In the genomic region with DNA sequence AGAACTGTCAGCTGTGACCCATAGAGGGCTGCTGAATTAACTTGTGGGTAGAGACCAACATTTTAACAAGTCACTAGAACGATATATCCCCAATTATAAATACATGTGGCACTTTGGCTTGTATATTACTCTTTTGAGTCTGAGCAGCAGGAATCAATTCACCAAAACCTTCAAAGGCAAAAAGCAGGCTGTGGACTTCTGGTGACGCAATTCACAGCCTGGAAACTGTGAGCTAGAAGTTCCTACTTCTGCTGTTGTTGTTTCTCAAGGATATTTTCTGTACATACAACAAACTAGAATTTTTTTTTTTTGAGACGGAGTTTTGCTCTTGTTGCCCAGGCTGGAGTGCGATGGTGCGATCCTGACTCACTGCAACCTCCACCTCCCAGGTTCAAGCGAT, we compare ENCODE assay signal across 25 cellular contexts. TPM values are rescaled to one million over a fixed set of nuclear protein-coding genes. Genes with fewer than 3 reads are reported as not detected.
A peak's percentile ranks its signal among the peaks of the same experiment; 100 is the strongest.
DNase-seq lines count a peak whose midpoint lies in the region; ATAC-seq and TF ChIP-seq lines count a peak whose summit lies in the region.
"Had no signal": no experiment of that assay in that cellular context is flagged by ENCODE, and none has a peak within 500 bp of the region (broad histone marks: within the 10 kb centered on the region; RNA-seq: fewer than 3 reads in every experiment).

No MANE protein-coding gene starts in this region.

- H3K27me3 Mint-ChIP-seq in dendritic cell treated with granulocyte-macrophage colony-stimulating factor and Interleukin-4, amounts not matched to agents 40 ng/mL and 50 ng/mL, for 4 days = no peaks in the 10 kb centered on the region
- H3K27me3 Mint-ChIP-seq: B cell; central memory CD8-positive, alpha-beta T cell; type B pancreatic cell had no signal

- DNase-seq in DMS 273 (lab: John Stamatoyannopoulos, UW; ENCODE audit: unreplicated experiment) (peak; percentile 19), DMS 273 treated with DMSO at 0.1 percent for 48 hours (lab: John Stamatoyannopoulos, UW) (no peak), MV-4-11 (lab: John Stamatoyannopoulos, UW) (peak; percentile 56), spleen (no peak), cerebellar nuclear complex (lab: John Stamatoyannopoulos, UW) (no peak)
- DNase-seq: activated CD8-positive, alpha-beta memory T cell treated with anti-CD3 and anti-CD28 coated beads, Interleukin-2, amount 50 U/mL, for 4 hours; activated gamma-delta T cell treated with Interleukin-2 at 50 U/mL for 16 hours; effector CD8-positive, alpha-beta T cell; HCEC 1CT; heart left ventricle; left ventricle myocardium superior; NCI-H1436 treated with DMSO at 0.1 percent for 48 hours; NCI-H2171; NCI-H69; OCI-M1; Right ventricle myocardium superior; stimulated activated CD4-positive, alpha-beta T cell treated with anti-CD3 and anti-CD28 coated beads, Interleukin-4, amount 100 ng/mL, for 24 hours had no signal

- H3K27ac Mint-ChIP-seq in dendritic cell treated with granulocyte-macrophage colony-stimulating factor and Interleukin-4, amounts not matched to agents 40 ng/mL and 50 ng/mL, for 4 days = peak overlapping the region; percentile 74
- H3K27ac Mint-ChIP-seq: B cell had no signal

- TF ChIP-seq CTCF in neutrophil (IDR thresholded peaks at IDR 0.05) (no peak), spleen (IDR thresholded peaks at IDR 0.05 in 8 of 11, conservative IDR thresholded peaks at IDR 0.05 in 3 of 11) (no peak)

- H3K4me3 Mint-ChIP-seq in dendritic cell treated with granulocyte-macrophage colony-stimulating factor and Interleukin-4, amounts not matched to agents 40 ng/mL and 50 ng/mL, for 4 days = no peak overlapping the region
- H3K4me3 Mint-ChIP-seq: B cell; central memory CD8-positive, alpha-beta T cell; type B pancreatic cell had no signal

- ATAC-seq in HG03439 (IDR thresholded peaks at IDR 0.05; ENCODE audit: unreplicated experiment) = no peak
- ATAC-seq: heart left ventricle, left ventricle myocardium superior had no signal

- H3K27me3 ChIP-seq in neutrophil (no peaks in the 10 kb centered on the region), spleen (replicated peaks in 1 of 7) (no peaks in the 10 kb centered on the region)
- H3K27me3 ChIP-seq: ascending aorta, heart left ventricle had no signal

- peaks cover 11% of the 10 kb centered on the region in 2 experiments for H3K4me1 ChIP-seq in neutrophil (ENCODE audit: control insufficient read depth in 1 of 2, insufficient read depth in 1 of 2, low read depth in 1 of 2, low read length in 1 of 2)
- H3K4me1 ChIP-seq in spleen = peaks cover 0 to 17% (median 0%) of the 10 kb centered on the region in 6 donors
- H3K4me1 ChIP-seq: ascending aorta had no signal

- no peaks in the 10 kb centered on the region for H3K9me3 Mint-ChIP-seq in dendritic cell treated with granulocyte-macrophage colony-stimulating factor and Interleukin-4, amounts not matched to agents 40 ng/mL and 50 ng/mL, for 4 days
- H3K9me3 Mint-ChIP-seq: central memory CD8-positive, alpha-beta T cell; type B pancreatic cell had no signal

- no peak overlapping the region for H3K4me3 ChIP-seq in neutrophil (ENCODE audit: low read depth in 1 of 2, low read length in 1 of 2)
- H3K4me3 ChIP-seq in spleen = no peak overlapping the region
- H3K4me3 ChIP-seq: ascending aorta, heart left ventricle had no signal

- peaks cover 89% of the 10 kb centered on the region for H3K36me3 ChIP-seq in neutrophil
- H3K36me3 ChIP-seq in spleen = peaks cover 6 to 100% (median 96%) of the 10 kb centered on the region in 6 donors

- peaks cover 26% of the 10 kb centered on the region for H3K4me1 Mint-ChIP-seq in dendritic cell treated with granulocyte-macrophage colony-stimulating factor and Interleukin-4, amounts not matched to agents 40 ng/mL and 50 ng/mL, for 4 days (ENCODE audit: low read depth)
- H3K4me1 Mint-ChIP-seq: central memory CD8-positive, alpha-beta T cell had no signal

- TF ChIP-seq POLR2A in spleen (IDR thresholded peaks at IDR 0.05) = no peak

- H3K9me3 ChIP-seq in neutrophil (no peaks in the 10 kb centered on the region), spleen (no peaks in the 10 kb centered on the region)
- H3K9me3 ChIP-seq: ascending aorta, heart left ventricle had no signal

- intact Hi-C loops in dendritic cell treated with granulocyte-macrophage colony-stimulating factor and Interleukin-4, amounts not matched to agents 40 ng/mL and 50 ng/mL, for 4 days (cut with micrococcal nuclease) = no loop called here
- intact Hi-C loops in spleen (cut with DNase I; ENCODE audit: low total_unique reads) = no loop called here

- H3K27ac ChIP-seq in neutrophil (peak overlapping the region; percentile 35), spleen (peak overlapping the region in 1 of 8 donors; percentile 15)
- H3K27ac ChIP-seq: 22Rv1, ascending aorta had no signal

- peaks cover 93% of the 10 kb centered on the region for H3K36me3 Mint-ChIP-seq in dendritic cell treated with granulocyte-macrophage colony-stimulating factor and Interleukin-4, amounts not matched to agents 40 ng/mL and 50 ng/mL, for 4 days (ENCODE audit: low read depth)

- 71 to 94% (median 85%) methylated on average over 6 of the region's 6 CpGs for WGBS in spleen, 5 donors

RNA-seq across cellular contexts. Expression of a gene that starts 37.3 kb away (rescaled TPM):
- 100 to 1,000 TPM in 5 of 7 donors, 10 to 100 TPM in 2; 83.8 to 126 (median 104) TPM for total RNA-seq in spleen
- 10 to 100 TPM; 29.8 to 36.7 (median 34.8) TPM for polyA plus RNA-seq in spleen

RNA-seq across cellular contexts. Expression of a gene that starts 37.6 kb away (rescaled TPM):
- 10 to 100 TPM; 18.4 to 39.0 (median 26.8) TPM for total RNA-seq in spleen
- 1 to 10 TPM; 1.8 to 3.8 (median 1.9) TPM for polyA plus RNA-seq in spleen

RNA-seq across cellular contexts. Expression of a gene that starts 52.0 kb away (rescaled TPM):
- 10 to 100 TPM; 50.4 to 80.9 (median 72.2) TPM for total RNA-seq in spleen
- polyA plus RNA-seq in spleen = 10 to 100 TPM; 30.7 to 43.4 (median 35.1) TPM

RNA-seq across cellular contexts. Expression of a gene that starts 56.0 kb away (rescaled TPM):
- total RNA-seq in spleen = 10 to 100 TPM; 16.4 to 42.5 (median 23.6) TPM
- polyA plus RNA-seq in spleen = 10 to 100 TPM; 24.5 to 36.6 (median 34.5) TPM

Comparison
In these comparisons a context has a peak if more than half of its experiments do, and no peak if none do; other contexts are left out.
1. DNase-seq: peak in DMS 273 (single experiment) and MV-4-11 (single experiment); none in DMS 273 treated with DMSO at 0.1 percent for 48 hours (single experiment), spleen (single experiment) and cerebellar nuclear complex (0 of 2).